Comparison of ENCODE assay signal across 24 cellular contexts in genomic region chr3:153079386-153079785, GRCh38.
DNase-seq lines count a peak whose midpoint lies in the region; ATAC-seq, FAIRE-seq and TF ChIP-seq lines count a peak whose summit lies in the region.
"Had no signal": no experiment of that assay in that cellular context is flagged by ENCODE, and none has a peak within 500 bp of the region (broad histone marks: within the 10 kb centered on the region; RNA-seq: fewer than 3 reads in every experiment).

No MANE protein-coding gene starts in this region.

- no peak overlapping the region for H2BK15ac ChIP-seq in IMR-90 (ENCODE audit: low read depth, low read length)
- no peak overlapping the region for H2BK15ac ChIP-seq in H1 (ENCODE audit: low read length)
- H2BK15ac ChIP-seq in H9 (ENCODE audit: low read depth, low read length): no peak overlapping the region

- H3K9me3 Mint-ChIP-seq in H9: no peaks in the 10 kb centered on the region
- H3K9me3 Mint-ChIP-seq: CD14-positive monocyte; CD4-positive, alpha-beta T cell; CD8-positive, alpha-beta memory T cell had no signal

- H2AFZ ChIP-seq in IMR-90 (replicated peaks; ENCODE audit: low read length, poor library complexity): no peak overlapping the region
- 0 out of 2 replicates have a peak overlapping the region, but pooled peaks have one; percentile 7 for H2AFZ ChIP-seq in H1 (ENCODE audit: low read length)
- no peak overlapping the region for H2AFZ ChIP-seq in H9 (ENCODE audit: low read length)
- H2AFZ ChIP-seq: GM23248 had no signal

- no peak overlapping the region for H3K4me3 ChIP-seq in IMR-90 (ENCODE audit: insufficient read depth, low read depth, low read length)
- H3K4me3 ChIP-seq in H1 (ENCODE audit: extremely low read depth in 1 of 4, insufficient read depth in 2 of 4, low read depth in 3 of 4, low read length in 4 of 4): no peak overlapping the region
- H3K4me3 ChIP-seq in SJCRH30: no peak overlapping the region
- H3K4me3 ChIP-seq: A549; BLaER1 treated with 17β-estradiol and CSF1 and Interleukin-3, amounts not matched to agents 10 nM and 100 nM; GM23248 had no signal

- H2BK120ac ChIP-seq in IMR-90 (ENCODE audit: low read depth, low read length): no peak overlapping the region
- H2BK120ac ChIP-seq in H1 (replicated peaks; ENCODE audit: low read depth, low read length): no peak overlapping the region
- no peak overlapping the region for H2BK120ac ChIP-seq in H9 (ENCODE audit: low read depth, low read length, poor library complexity, severe bottlenecking)

- TF ChIP-seq CTCF in D721Med (IDR thresholded peaks at IDR 0.05; ENCODE audit: insufficient read depth, missing control alignments): no peak
- TF ChIP-seq CTCF in IMR-90 (conservative IDR thresholded peaks at IDR 0.05; ENCODE audit: low read depth, low read length): no peak
- TF ChIP-seq CTCF in H1 (IDR thresholded peaks at IDR 0.05; ENCODE audit: control extremely low read depth in 1 of 3, insufficient read depth in 1 of 3, low read depth in 1 of 3, low read length in 3 of 3): no peak
- no peak for TF ChIP-seq CTCF in H9 (conservative IDR thresholded peaks at IDR 0.05)

- H2BK20ac ChIP-seq in IMR-90 (ENCODE audit: low read depth, low read length) (no peak overlapping the region), H1 (ENCODE audit: low read length) (no peak overlapping the region), H9 (ENCODE audit: low read depth, low read length, poor library complexity, severe bottlenecking) (no peak overlapping the region)

- H3K79me1 ChIP-seq in IMR-90 (ENCODE audit: low read depth in 1 of 2, low read length in 2 of 2) (no peaks in the 10 kb centered on the region), H1 (ENCODE audit: low read depth, low read length) (no peaks in the 10 kb centered on the region), H9 (ENCODE audit: insufficient read depth, low read depth, low read length, poor library complexity, severe bottlenecking) (no peaks in the 10 kb centered on the region)

- BruUV-seq in IMR-90 (replicated peaks; lab: Mats Ljungman, UMichigan): no TSS peak

- FAIRE-seq in D721Med (lab: Jason Lieb, UNC): no peak
- FAIRE-seq in H1 (lab: Jason Lieb, UNC): no peak
- FAIRE-seq: A549, GM12891, GM18507, H54 had no signal

- no peak overlapping the region for H3K4me2 ChIP-seq in IMR-90 (ENCODE audit: low read depth, low read length)
- H3K4me2 ChIP-seq in H1 (ENCODE audit: insufficient read depth in 1 of 2, low read depth in 2 of 2, low read length in 2 of 2): no peak overlapping the region
- H3K4me2 ChIP-seq in H9 (ENCODE audit: insufficient read depth, insufficient read length, low read length): no peak overlapping the region
- H3K4me2 ChIP-seq: A549; BLaER1 treated with 17β-estradiol and CSF1 and Interleukin-3, amounts not matched to agents 10 nM and 100 nM had no signal

- H4K5ac ChIP-seq in IMR-90 (ENCODE audit: low read depth, low read length) (no peak overlapping the region), H1 (ENCODE audit: insufficient read length, low read depth, low read length) (no peak overlapping the region), H9 (ENCODE audit: insufficient read length, low read depth, low read length) (no peak overlapping the region)

- H3K4me1 ChIP-seq in IMR-90 (ENCODE audit: control insufficient read depth, insufficient read depth, low read length): no peaks in the 10 kb centered on the region
- no peaks in the 10 kb centered on the region for H3K4me1 ChIP-seq in H1 (replicated peaks in 1 of 4; ENCODE audit: control insufficient read depth in 3 of 4, insufficient read depth in 4 of 4, low read length in 3 of 4)
- H3K4me1 ChIP-seq in H9 (ENCODE audit: insufficient read depth, low read length): no peaks in the 10 kb centered on the region
- H3K4me1 ChIP-seq in SJCRH30: no peaks in the 10 kb centered on the region
- H3K4me1 ChIP-seq: A549; BE2C; BLaER1 treated with 17β-estradiol and CSF1 and Interleukin-3, amounts not matched to agents 10 nM and 100 nM had no signal

- H3K4me1 Mint-ChIP-seq in H9: peaks cover 3 to 4% of the 10 kb centered on the region in 2 experiments; a peak in 2 of 4 replicates

- no peak overlapping the region for H3K18ac ChIP-seq in IMR-90 (ENCODE audit: low read depth, low read length)
- H3K18ac ChIP-seq in H1 (ENCODE audit: extremely low read depth, low read length): no peak overlapping the region
- no peak overlapping the region for H3K18ac ChIP-seq in H9 (ENCODE audit: insufficient read length, low read depth, low read length)

- ATAC-seq in IMR-90 (ENCODE audit: low read depth) (no peak), HG03457 (IDR thresholded peaks at IDR 0.05; ENCODE audit: unreplicated experiment) (no peak), HG03565 (IDR thresholded peaks at IDR 0.05; ENCODE audit: unreplicated experiment) (no peak)
- ATAC-seq: A549 had no signal

- TF ChIP-seq POLR2A in IMR-90 (IDR thresholded peaks at IDR 0.05; ENCODE audit: low read depth, low read length) (no peak), H1 (IDR thresholded peaks at IDR 0.05; ENCODE audit: control extremely low read depth in 1 of 2, low read depth in 2 of 2, low read length in 2 of 2) (no peak)

- H3K56ac ChIP-seq in IMR-90 (ENCODE audit: extremely low read depth, insufficient read depth, low read length): 0 out of 2 replicates have a peak overlapping the region, but pooled peaks have one; percentile 6
- H3K56ac ChIP-seq in H1 (replicated peaks; ENCODE audit: insufficient read length, low read depth, low read length): no peak overlapping the region
- H3K56ac ChIP-seq in H9 (ENCODE audit: insufficient read length, low read depth, low read length): no peak overlapping the region

- intact Hi-C loops in IMR-90 (cut with micrococcal nuclease): no loop called here

- dilution Hi-C loops in IMR-90 (cut with HindIII; ENCODE audit: low sequenced_read_pairs, unreplicated experiment): no loop called here

- H2BK12ac ChIP-seq in H1 (ENCODE audit: low read depth, low read length) (no peak overlapping the region), H9 (ENCODE audit: insufficient read length, low read depth, low read length) (no peak overlapping the region)

- H3K23me2 ChIP-seq in H1 (ENCODE audit: low read depth, low read length): no peaks in the 10 kb centered on the region
- H3K23me2 ChIP-seq in H9 (ENCODE audit: insufficient read length, low read depth, low read length, poor library complexity, severe bottlenecking): no peaks in the 10 kb centered on the region

- no peak overlapping the region for H3T11ph ChIP-seq in H9 (ENCODE audit: low read length)

- H3K4me3 Mint-ChIP-seq in H9: no peak overlapping the region
- H3K4me3 Mint-ChIP-seq: CD14-positive monocyte; CD4-positive, alpha-beta T cell; CD8-positive, alpha-beta memory T cell had no signal

- H3K9me1 ChIP-seq in IMR-90 (ENCODE audit: insufficient read depth, low read length): no peaks in the 10 kb centered on the region

- no peak overlapping the region for H3K27ac Mint-ChIP-seq in H9
- H3K27ac Mint-ChIP-seq: CD4-positive, alpha-beta T cell had no signal

- no peak overlapping the region for H3K27ac ChIP-seq in IMR-90 (ENCODE audit: insufficient read depth, low read length)
- H3K27ac ChIP-seq in H1 (ENCODE audit: low read depth, low read length): no peak overlapping the region
- no peak overlapping the region for H3K27ac ChIP-seq in H9 (ENCODE audit: insufficient read length, low read depth, low read length)
- H3K27ac ChIP-seq in SJCRH30: no peak overlapping the region
- H3K27ac ChIP-seq: A549; BLaER1 treated with 17β-estradiol and CSF1 and Interleukin-3, amounts not matched to agents 10 nM and 100 nM; GM23248 had no signal

- H2BK5ac ChIP-seq in IMR-90 (ENCODE audit: low read depth, low read length, poor library complexity, severe bottlenecking) (no peak overlapping the region), H1 (ENCODE audit: low read depth, low read length) (no peak overlapping the region), H9 (ENCODE audit: insufficient read length, low read length) (no peak overlapping the region)

- TF ChIP-seq RAD21 in IMR-90 (IDR thresholded peaks at IDR 0.05; ENCODE audit: low read length): no peak
- no peak for TF ChIP-seq RAD21 in H1 (IDR thresholded peaks at IDR 0.05 in 1 of 2, conservative IDR thresholded peaks at IDR 0.05 in 1 of 2; ENCODE audit: low read depth in 2 of 2, low read length in 2 of 2)

- no peaks in the 10 kb centered on the region for H3K36me3 ChIP-seq in IMR-90 (ENCODE audit: control insufficient read depth, insufficient read depth, low read length)
- no peaks in the 10 kb centered on the region for H3K36me3 ChIP-seq in H1 (ENCODE audit: control insufficient read depth in 2 of 4, insufficient read depth in 4 of 4, low read length in 3 of 4)
- H3K36me3 ChIP-seq in SJCRH30: no peaks in the 10 kb centered on the region
- H3K36me3 ChIP-seq: BE2C; BLaER1 treated with 17β-estradiol and CSF1 and Interleukin-3, amounts not matched to agents 10 nM and 100 nM had no signal

- H3K14ac ChIP-seq in IMR-90 (replicated peaks; ENCODE audit: low read depth, low read length) (no peak overlapping the region), H1 (ENCODE audit: insufficient read length) (no peak overlapping the region), H9 (ENCODE audit: insufficient read depth, low read length) (no peak overlapping the region)

- H3K27me3 Mint-ChIP-seq in H9 (ENCODE audit: low read depth): no peaks in the 10 kb centered on the region
- H3K27me3 Mint-ChIP-seq: CD4-positive, alpha-beta T cell had no signal

- H3K23ac ChIP-seq in IMR-90 (ENCODE audit: low read depth, low read length): no peak overlapping the region
- H3K23ac ChIP-seq in H1 (ENCODE audit: insufficient read length): no peak overlapping the region
- no peak overlapping the region for H3K23ac ChIP-seq in H9 (ENCODE audit: insufficient read length, low read depth, low read length)

- in situ Hi-C loops in IMR-90 (cut with MboI; ENCODE audit: low sequenced_read_pairs): no loop called here

- H4K20me1 ChIP-seq in IMR-90 (ENCODE audit: insufficient read depth, low read length): no peaks in the 10 kb centered on the region
- H4K20me1 ChIP-seq in H1 (replicated peaks in 1 of 2; ENCODE audit: control insufficient read depth in 1 of 2, insufficient read depth in 2 of 2, low read length in 2 of 2): no peaks in the 10 kb centered on the region
- no peaks in the 10 kb centered on the region for H4K20me1 ChIP-seq in H9 (ENCODE audit: control insufficient read depth, insufficient read depth, insufficient read length)
- H4K20me1 ChIP-seq: BLaER1 treated with 17β-estradiol and CSF1 and Interleukin-3, amounts not matched to agents 10 nM and 100 nM had no signal

- DNase-seq in D721Med (ENCODE audit: insufficient read length, low spot score): peak; percentile 34
- no peak for DNase-seq in IMR-90
- peak; percentile 70 for DNase-seq in NCI-H82 treated with DMSO at 0.1 percent for 48 hours (lab: John Stamatoyannopoulos, UW; ENCODE audit: unreplicated experiment)
- no peak for DNase-seq in H1 (ENCODE audit: low read depth in 1 of 2, low spot score in 2 of 2)
- no peak for DNase-seq in H9
- DNase-seq in SJCRH30: no peak
- DNase-seq: 8988T; ACHN; AML-193; BE2C; CD4-positive, alpha-beta T cell; CD8-positive, alpha-beta memory T cell; DMS79 treated with DMSO at 0.1 percent for 48 hours; GF-D8; GM23248; HCEC 1CT had no signal

- H3K36me3 Mint-ChIP-seq in H9 (ENCODE audit: insufficient read depth in 1 of 3, low read depth in 3 of 3): no peaks in the 10 kb centered on the region; a peak in 1 of 7 replicates
- H3K36me3 Mint-ChIP-seq: CD14-positive monocyte; CD8-positive, alpha-beta memory T cell had no signal

- H2AK9ac ChIP-seq in IMR-90 (replicated peaks; ENCODE audit: low read depth, low read length, poor library complexity): no peak overlapping the region

- H3K4ac ChIP-seq in IMR-90 (ENCODE audit: low read depth, low read length) (no peak overlapping the region), H1 (replicated peaks; ENCODE audit: insufficient read length, low read depth, low read length) (no peak overlapping the region), H9 (ENCODE audit: low read depth, low read length) (no peak overlapping the region)

- H3K27me3 ChIP-seq in IMR-90 (ENCODE audit: control insufficient read depth, insufficient read depth, low read length) (no peaks in the 10 kb centered on the region), H1 (replicated peaks in 1 of 4; ENCODE audit: control insufficient read depth in 3 of 4, extremely low read depth in 1 of 4, insufficient read depth in 3 of 4, low read length in 3 of 4) (no peaks in the 10 kb centered on the region), H9 (ENCODE audit: insufficient read depth, low read length) (no peaks in the 10 kb centered on the region), SJCRH30 (no peaks in the 10 kb centered on the region)
- H3K27me3 ChIP-seq: BE2C; BLaER1 treated with 17β-estradiol and CSF1 and Interleukin-3, amounts not matched to agents 10 nM and 100 nM had no signal

- H2AK5ac ChIP-seq in IMR-90 (ENCODE audit: low read depth, low read length) (no peak overlapping the region), H1 (ENCODE audit: low read depth, low read length) (no peak overlapping the region), H9 (ENCODE audit: insufficient read length, low read length) (no peak overlapping the region)

- no peak overlapping the region for H4K8ac ChIP-seq in IMR-90 (ENCODE audit: low read depth in 2 of 2, low read length in 2 of 2)
- H4K8ac ChIP-seq in H1 (ENCODE audit: extremely low read depth, insufficient read depth, low read length): no peak overlapping the region
- no peak overlapping the region for H4K8ac ChIP-seq in H9 (replicated peaks; ENCODE audit: insufficient read length, low read depth, low read length)

- POLR2A ChIA-PET in IMR-90 (lab: Charles Lee; ENCODE audit: unreplicated experiment): no interaction called here
- POLR2A ChIA-PET in H1 (lab: Charles Lee; ENCODE audit: partially characterized antibody): no interaction called here

- CTCF ChIA-PET in IMR-90 (lab: Yijun Ruan, JAX): interaction anchor here (0.7 kb wide), 1 partner anchor 200 kb away, joined by 3 read pairs; no protein-coding TSS in a partner anchor
- CTCF ChIA-PET in H1 (lab: Charles Lee; ENCODE audit: partially characterized antibody): no interaction called here

- H4K91ac ChIP-seq in IMR-90 (ENCODE audit: insufficient read depth, low read depth, low read length): no peak overlapping the region
- no peak overlapping the region for H4K91ac ChIP-seq in H1 (replicated peaks; ENCODE audit: insufficient read length, low read length)
- no peak overlapping the region for H4K91ac ChIP-seq in H9 (ENCODE audit: insufficient read length, low read depth, low read length)

- H3K9ac ChIP-seq in IMR-90 (ENCODE audit: low read depth, low read length): no peak overlapping the region
- no peak overlapping the region for H3K9ac ChIP-seq in H1 (replicated peaks in 1 of 4; ENCODE audit: extremely low read depth in 1 of 4, low read depth in 3 of 4, low read length in 3 of 4)
- no peak overlapping the region for H3K9ac ChIP-seq in H9 (ENCODE audit: extremely low read depth, insufficient read length, low read length)
- H3K9ac ChIP-seq: BLaER1 treated with 17β-estradiol and CSF1 and Interleukin-3, amounts not matched to agents 10 nM and 100 nM; GM23248 had no signal

- TF ChIP-seq EP300 in H1 (IDR thresholded peaks at IDR 0.05; ENCODE audit: borderline replicate concordance in 1 of 2, low read depth in 2 of 2, low read length in 2 of 2): no peak

- H3K79me2 ChIP-seq in H1 (ENCODE audit: control insufficient read depth in 1 of 2, insufficient read depth in 2 of 2, low read length in 2 of 2) (no peaks in the 10 kb centered on the region), H9 (ENCODE audit: insufficient read depth, low read length) (no peaks in the 10 kb centered on the region)

- no peaks in the 10 kb centered on the region for H3K9me3 ChIP-seq in IMR-90 (ENCODE audit: control insufficient read depth, insufficient read depth, low read length)
- no peaks in the 10 kb centered on the region for H3K9me3 ChIP-seq in H1 (ENCODE audit: insufficient read depth in 2 of 2, low read depth in 1 of 2, low read length in 1 of 2)
- H3K9me3 ChIP-seq in H9 (ENCODE audit: control insufficient read depth, low read depth, low read length): no peaks in the 10 kb centered on the region
- H3K9me3 ChIP-seq in SJCRH30 (replicated peaks): no peaks in the 10 kb centered on the region
- H3K9me3 ChIP-seq: A549; BE2C; BLaER1 treated with 17β-estradiol and CSF1 and Interleukin-3, amounts not matched to agents 10 nM and 100 nM had no signal

Comparison
In these comparisons a context has a peak if more than half of its experiments do, and no peak if none do; other contexts are left out.
1. DNase-seq: peak in D721Med (single experiment) and NCI-H82 treated with DMSO at 0.1 percent for 48 hours (single experiment); none in IMR-90 (single experiment), H1 (0 of 2), H9 (single experiment) and SJCRH30 (0 of 2).